In genomic region chr18:59374112-59374511, GRCh38 we compare ENCODE assay signal across 23 cellular contexts. TPM values are rescaled to one million over a fixed set of nuclear protein-coding genes. Genes with fewer than 3 reads are reported as not detected.
DNase-seq lines count a peak whose midpoint lies in the region; ATAC-seq, FAIRE-seq and TF ChIP-seq lines count a peak whose summit lies in the region.
"Had no signal": no experiment of that assay in that cellular context is flagged by ENCODE, and none has a peak within 500 bp of the region (broad histone marks: within the 10 kb centered on the region; RNA-seq: fewer than 3 reads in every experiment).

No MANE protein-coding gene starts in this region.

- no peak for TF ChIP-seq POLR2A in GM12891 (IDR thresholded peaks at IDR 0.05; ENCODE audit: low read depth, low read length)

- no peak overlapping the region for H3K27ac ChIP-seq in OCI-LY3 (ENCODE audit: low read length)
- H3K27ac ChIP-seq: BLaER1, HL-60, RWPE1 had no signal

- no peak overlapping the region for H3K4me3 ChIP-seq in OCI-LY3 (ENCODE audit: low read length)
- no peak overlapping the region for H3K4me3 ChIP-seq in bronchial epithelial cell (ENCODE audit: low read depth, low read length)
- H3K4me3 ChIP-seq: BLaER1 had no signal

- TF ChIP-seq CTCF in OCI-LY3 (IDR thresholded peaks at IDR 0.05; ENCODE audit: low read depth, low read length): no peak
- no peak for TF ChIP-seq CTCF in bronchial epithelial cell (IDR thresholded peaks at IDR 0.05; ENCODE audit: insufficient read depth, low read length, severe bottlenecking)

- H3K4me3 Mint-ChIP-seq in T-helper 17 cell: no peak overlapping the region
- H3K4me3 Mint-ChIP-seq: CD4-positive, alpha-beta T cell; IgD-negative memory B cell had no signal

- H3K4me2 ChIP-seq in OCI-LY3 (ENCODE audit: low read length): no peak overlapping the region
- H3K4me2 ChIP-seq: BLaER1 had no signal

- H3K9ac ChIP-seq in OCI-LY3 (ENCODE audit: low read length): no peak overlapping the region
- H3K9ac ChIP-seq: BLaER1 had no signal

- no peaks in the 10 kb centered on the region for H3K79me2 ChIP-seq in OCI-LY3 (ENCODE audit: low read length)

- H3K4me1 ChIP-seq in OCI-LY3 (ENCODE audit: low read length): no peaks in the 10 kb centered on the region

- DNase-seq in GM12891 (ENCODE audit: insufficient read length, low spot score): no peak
- DNase-seq in bronchial epithelial cell (ENCODE audit: low read depth): no peak
- DNase-seq in retina: peak; percentile 62
- DNase-seq in GM19238 (ENCODE audit: insufficient read length, low spot score): no peak
- no peak for DNase-seq in T-helper 17 cell
- no peak for DNase-seq in NCI-H69 (lab: John Stamatoyannopoulos, UW)
- DNase-seq: CD4-positive, alpha-beta T cell; NCI-H2029; NCI-H446; NCI-H526; SHP77 had no signal

- H3K27me3 ChIP-seq in OCI-LY3 (ENCODE audit: low read depth, low read length) (peaks cover 38% of the 10 kb centered on the region), bronchial epithelial cell (ENCODE audit: control insufficient read depth, insufficient read depth, low read length) (peaks cover 2% of the 10 kb centered on the region)
- H3K27me3 ChIP-seq: BLaER1 had no signal

- no peaks in the 10 kb centered on the region for H4K20me1 ChIP-seq in OCI-LY3 (ENCODE audit: insufficient read depth, low read length)
- H4K20me1 ChIP-seq: BLaER1 had no signal

- H3K27ac Mint-ChIP-seq in T-helper 17 cell: no peak overlapping the region
- H3K27ac Mint-ChIP-seq: CD4-positive, alpha-beta T cell had no signal

- no peaks in the 10 kb centered on the region for H3K36me3 ChIP-seq in OCI-LY3 (replicated peaks; ENCODE audit: low read depth, low read length)
- no peaks in the 10 kb centered on the region for H3K36me3 ChIP-seq in bronchial epithelial cell (ENCODE audit: control insufficient read depth, insufficient read depth, low read length)
- H3K36me3 ChIP-seq: BLaER1 had no signal

- peak overlapping the region; percentile 49; the same call in 1 of the 2 replicates for H2AFZ ChIP-seq in OCI-LY3 (ENCODE audit: low read depth, low read length)

- no peaks in the 10 kb centered on the region for H3K4me1 Mint-ChIP-seq in T-helper 17 cell

- H3K27me3 Mint-ChIP-seq in T-helper 17 cell: peaks cover 65% of the 10 kb centered on the region

- peaks cover 3% of the 10 kb centered on the region for H3K36me3 Mint-ChIP-seq in T-helper 17 cell (ENCODE audit: low read depth)
- H3K36me3 Mint-ChIP-seq: IgD-negative memory B cell had no signal

- ATAC-seq in T-helper 17 cell: no peak
- ATAC-seq: Panc1 had no signal

- FAIRE-seq in GM12891 (lab: Jason Lieb, UNC) (peak; percentile 41), bronchial epithelial cell (lab: Jason Lieb, UNC) (peak; percentile 36)
- FAIRE-seq: A204.1, G401.6, H54 had no signal

- H3K9me3 ChIP-seq in OCI-LY3 (ENCODE audit: insufficient read depth, low read length) (no peaks in the 10 kb centered on the region), T-helper 17 cell (ENCODE audit: control insufficient read depth, low read length, poor library complexity, severe bottlenecking) (no peaks in the 10 kb centered on the region)

TF ChIP-seq in GM12891, 5 proteins besides CTCF, POLR2A, EP300 and RAD21:
- TF ChIP-seq PAX5 (IDR thresholded peaks at IDR 0.05; ENCODE audit: insufficient read depth, low read length, severe bottlenecking) (no peak), SPI1 (IDR thresholded peaks at IDR 0.05; ENCODE audit: low read depth, low read length) (no peak), POU2F2 (IDR thresholded peaks at IDR 0.05; ENCODE audit: low read depth, low read length) (no peak), TAF1 (IDR thresholded peaks at IDR 0.05; ENCODE audit: low read depth, low read length) (no peak), POLR2AphosphoS5 (IDR thresholded peaks at IDR 0.05; ENCODE audit: low read depth, low read length) (no peak)

RNA-seq across cellular contexts. Expression of gene LMAN1, which starts 15.0 kb away (rescaled TPM):
- polyA plus RNA-seq in GM12891 (2012; ENCODE audit: low read depth, missing spikeins): 33.8 TPM
- total RNA-seq in bronchial epithelial cell (127 and 157 TPM in 2 replicates), T-helper 17 cell (10 to 100 TPM; 47.2 to 58.1 TPM)

RNA-seq across cellular contexts. Expression of gene CPLX4, which starts 55.7 kb away (rescaled TPM):
- polyA plus RNA-seq in GM12891 (2012; ENCODE audit: low read depth, missing spikeins): not detected
- total RNA-seq in bronchial epithelial cell (not detected in 2 replicates), T-helper 17 cell (not detected)
- total RNA-seq: CD4-positive, alpha-beta T cell; Daoy; OCI-LY7 had no signal
- polyA plus RNA-seq: AG04450, IgD-negative memory B cell had no signal
